In genomic region chr5:157597277-157597676, GRCh38 we compare ENCODE assay signal across 14 cellular contexts. TPM values are rescaled to one million over a fixed set of nuclear protein-coding genes. Genes with fewer than 3 reads are reported as not detected.
DNase-seq lines count a peak whose midpoint lies in the region; ATAC-seq and TF ChIP-seq lines count a peak whose summit lies in the region.
"Had no signal": no experiment of that assay in that cellular context is flagged by ENCODE, and none has a peak within 500 bp of the region (broad histone marks: within the 10 kb centered on the region; RNA-seq: fewer than 3 reads in every experiment).

No MANE protein-coding gene starts in this region.

- H3K9me3 Mint-ChIP-seq in natural killer cell treated with Interleukin-12 subunit alpha and Interleukin-12 subunit beta and Interleukin-15 and Interleukin-18, amount 100 ng/mL, for 72 hours, result peaks cover 6% of the 10 kb centered on the region
- no peaks in the 10 kb centered on the region for H3K9me3 Mint-ChIP-seq in natural killer cell
- peaks cover 9% of the 10 kb centered on the region for H3K9me3 Mint-ChIP-seq in activated T-helper 2 cell treated with anti-CD3 and anti-CD28 coated beads, Interferon-gamma antibody, Interleukin-2, Interleukin-4, amounts not matched to agents 10 μg/mL and 5 μg/mL and 100 μg/mL, durations not matched to agents 14 hours and 24 hours and 36 hours

- in situ Hi-C loops in GM13977 (cut with MboI; ENCODE audit: low pct_unique_long_range_greater_than_20kb, low sequenced_read_pairs, unreplicated experiment), result loop anchor here (10.0 kb wide), 1 partner anchor 92 kb away; no protein-coding TSS in a partner anchor

- peak overlapping the region; percentile 99 to 100 for H3K27ac Mint-ChIP-seq in natural killer cell treated with Interleukin-12 subunit alpha and Interleukin-12 subunit beta and Interleukin-15 and Interleukin-18, amount 100 ng/mL, for 72 hours
- H3K27ac Mint-ChIP-seq in natural killer cell, result no peak overlapping the region
- H3K27ac Mint-ChIP-seq in activated T-helper 2 cell treated with anti-CD3 and anti-CD28 coated beads, Interferon-gamma antibody, Interleukin-2, Interleukin-4, amounts not matched to agents 10 μg/mL and 5 μg/mL and 100 μg/mL, durations not matched to agents 14 hours and 24 hours and 36 hours, result peak overlapping the region; percentile 21

- peaks cover 0 to 2% of the 10 kb centered on the region in 2 donors for H3K27me3 Mint-ChIP-seq in natural killer cell treated with Interleukin-12 subunit alpha and Interleukin-12 subunit beta and Interleukin-15 and Interleukin-18, amount 100 ng/mL, for 72 hours
- H3K27me3 Mint-ChIP-seq in natural killer cell (ENCODE audit: low read depth in 2 of 2), result peaks cover under 1 to 5% of the 10 kb centered on the region in 2 donors
- H3K27me3 Mint-ChIP-seq in activated T-helper 2 cell treated with anti-CD3 and anti-CD28 coated beads, Interferon-gamma antibody, Interleukin-2, Interleukin-4, amounts not matched to agents 10 μg/mL and 5 μg/mL and 100 μg/mL, durations not matched to agents 14 hours and 24 hours and 36 hours (ENCODE audit: low read depth), result no peaks in the 10 kb centered on the region

- TF ChIP-seq CTCF in natural killer cell (IDR thresholded peaks at IDR 0.05) (no peak), GM13977 (IDR thresholded peaks at IDR 0.05; ENCODE audit: extremely low read depth, insufficient read depth, missing control alignments) (no peak)

- peak in 1 of 2 donors; percentile 2 for ATAC-seq in natural killer cell treated with Interleukin-12 subunit alpha and Interleukin-12 subunit beta and Interleukin-15 and Interleukin-18, amount 100 ng/mL, for 72 hours
- no peak for ATAC-seq in natural killer cell
- ATAC-seq: sciatic nerve had no signal

- DNase-seq in natural killer cell treated with Interleukin-12 subunit alpha and Interleukin-12 subunit beta and Interleukin-15 and Interleukin-18, amount 100 ng/mL, for 72 hours (ENCODE audit: low spot score), result no peak
- DNase-seq in natural killer cell (no peak), NAMALWA (ENCODE audit: low spot score) (peak; percentile 32), NCI-H524 (lab: John Stamatoyannopoulos, UW) (no peak), GM13977 (ENCODE audit: low spot score) (no peak)
- DNase-seq in activated T-helper 2 cell treated with anti-CD3 and anti-CD28 coated beads, Interferon-gamma antibody, Interleukin-2, Interleukin-4, amounts not matched to agents 10 μg/mL and 5 μg/mL and 100 μg/mL, durations not matched to agents 14 hours and 24 hours and 36 hours (ENCODE audit: low spot score), result no peak
- no peak for DNase-seq in stimulated activated CD4-positive, alpha-beta T cell treated with anti-CD3 and anti-CD28 coated beads, Interleukin-2, amount 100 ng/mL, for 24 hours
- DNase-seq: activated CD8-positive, alpha-beta memory T cell treated with anti-CD3 and anti-CD28 coated beads, Interleukin-2, amount 50 U/mL, for 4 hours; mammary epithelial cell; NCI-H1048; NCI-H2227 treated with DMSO at 0.1 percent for 48 hours; stimulated activated CD4-positive, alpha-beta T cell treated with anti-CD3 and anti-CD28 coated beads, Interleukin-2, amount 100 ng/mL, for 48 hours; upper lobe of left lung had no signal

- intact Hi-C loops in natural killer cell (cut with micrococcal nuclease), result no loop called here
- intact Hi-C loops in activated T-helper 2 cell treated with anti-CD3 and anti-CD28 coated beads, Interferon-gamma antibody, Interleukin-2, Interleukin-4, amounts not matched to agents 10 μg/mL and 5 μg/mL and 100 μg/mL, durations not matched to agents 14 hours and 24 hours and 36 hours (cut with micrococcal nuclease), result loop anchor here (1.0 to 5.0 kb wide), 6 partner anchors 133 to 1610 kb away; partner anchors contain the start of genes CLINT1 and RNF145

- H3K4me3 Mint-ChIP-seq in natural killer cell treated with Interleukin-12 subunit alpha and Interleukin-12 subunit beta and Interleukin-15 and Interleukin-18, amount 100 ng/mL, for 72 hours, result peak overlapping the region; percentile 81
- no peak overlapping the region for H3K4me3 Mint-ChIP-seq in natural killer cell
- H3K4me3 Mint-ChIP-seq in activated T-helper 2 cell treated with anti-CD3 and anti-CD28 coated beads, Interferon-gamma antibody, Interleukin-2, Interleukin-4, amounts not matched to agents 10 μg/mL and 5 μg/mL and 100 μg/mL, durations not matched to agents 14 hours and 24 hours and 36 hours (ENCODE audit: low read depth), result no peak overlapping the region

- H3K36me3 Mint-ChIP-seq in natural killer cell treated with Interleukin-12 subunit alpha and Interleukin-12 subunit beta and Interleukin-15 and Interleukin-18, amount 100 ng/mL, for 72 hours, result no peaks in the 10 kb centered on the region
- no peaks in the 10 kb centered on the region for H3K36me3 Mint-ChIP-seq in natural killer cell
- H3K36me3 Mint-ChIP-seq in activated T-helper 2 cell treated with anti-CD3 and anti-CD28 coated beads, Interferon-gamma antibody, Interleukin-2, Interleukin-4, amounts not matched to agents 10 μg/mL and 5 μg/mL and 100 μg/mL, durations not matched to agents 14 hours and 24 hours and 36 hours (ENCODE audit: low read depth), result peaks cover 12% of the 10 kb centered on the region

- H3K4me1 Mint-ChIP-seq in natural killer cell treated with Interleukin-12 subunit alpha and Interleukin-12 subunit beta and Interleukin-15 and Interleukin-18, amount 100 ng/mL, for 72 hours (ENCODE audit: low read depth in 2 of 2), result peaks cover 68 to 84% of the 10 kb centered on the region in 2 donors
- peaks cover 39% of the 10 kb centered on the region in 2 donors for H3K4me1 Mint-ChIP-seq in natural killer cell
- peaks cover 88% of the 10 kb centered on the region for H3K4me1 Mint-ChIP-seq in activated T-helper 2 cell treated with anti-CD3 and anti-CD28 coated beads, Interferon-gamma antibody, Interleukin-2, Interleukin-4, amounts not matched to agents 10 μg/mL and 5 μg/mL and 100 μg/mL, durations not matched to agents 14 hours and 24 hours and 36 hours (ENCODE audit: low read depth)

RNA-seq across cellular contexts. Expression of gene ADAM19, which starts 21.7 kb away (rescaled TPM):
- 100 to 1,000 TPM; 358 to 384 TPM for total RNA-seq in natural killer cell treated with Interleukin-12 subunit alpha and Interleukin-12 subunit beta and Interleukin-15 and Interleukin-18, amount 100 ng/mL, for 72 hours
- 10 to 100 TPM in 1 of 3 donors, 1 to 10 TPM in 2; 1.2 to 28.0 (median 4.7) TPM for total RNA-seq in natural killer cell
- total RNA-seq in activated T-helper 2 cell treated with anti-CD3 and anti-CD28 coated beads, Interferon-gamma antibody, Interleukin-2, Interleukin-4, amounts not matched to agents 10 μg/mL and 5 μg/mL and 100 μg/mL, durations not matched to agents 14 hours and 24 hours and 36 hours, result 229 and 237 TPM in 2 replicates

RNA-seq across cellular contexts. Expression of gene SOX30, which starts 55.0 kb away (rescaled TPM):
- total RNA-seq in natural killer cell treated with Interleukin-12 subunit alpha and Interleukin-12 subunit beta and Interleukin-15 and Interleukin-18, amount 100 ng/mL, for 72 hours, result not detected
- under 1 TPM in 1 of 3 donors, not detected in 2; 0.09 TPM for total RNA-seq in natural killer cell
- 0.11 TPM in 2 replicates for total RNA-seq in activated T-helper 2 cell treated with anti-CD3 and anti-CD28 coated beads, Interferon-gamma antibody, Interleukin-2, Interleukin-4, amounts not matched to agents 10 μg/mL and 5 μg/mL and 100 μg/mL, durations not matched to agents 14 hours and 24 hours and 36 hours
- total RNA-seq: mammary epithelial cell had no signal

Comparison
In these comparisons a context has a peak if more than half of its experiments do, and no peak if none do; other contexts are left out.
1. H3K27ac Mint-ChIP-seq: peak in natural killer cell treated with Interleukin-12 subunit alpha and Interleukin-12 subunit beta and Interleukin-15 and Interleukin-18, amount 100 ng/mL, for 72 hours (2 of 2) and activated T-helper 2 cell treated with anti-CD3 and anti-CD28 coated beads, Interferon-gamma antibody, Interleukin-2, Interleukin-4, amounts not matched to agents 10 μg/mL and 5 μg/mL and 100 μg/mL, durations not matched to agents 14 hours and 24 hours and 36 hours (single experiment); none in natural killer cell (0 of 2).